Comparison of ENCODE assay signal across 1 cellular context in the genomic region with DNA sequence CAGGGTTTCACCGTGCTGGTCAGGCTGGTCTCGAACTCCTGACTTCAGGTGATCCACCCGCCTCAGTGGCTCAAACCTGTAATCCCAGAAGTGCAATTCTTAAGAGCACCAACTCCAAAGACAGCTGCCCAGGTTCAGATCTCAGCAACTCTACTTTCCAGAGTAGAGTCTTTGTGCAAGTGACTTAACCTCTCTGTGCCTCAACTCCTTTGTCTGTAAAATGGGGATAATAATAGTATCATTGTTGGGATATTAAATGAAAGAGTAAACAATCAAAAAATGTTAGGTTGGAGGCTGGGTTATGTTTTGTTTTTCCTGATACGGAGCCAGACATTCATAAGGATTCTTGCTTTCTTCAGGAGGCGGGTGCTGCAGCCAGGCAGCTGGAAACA.
TF ChIP-seq lines count a peak whose summit lies in the region.

No MANE protein-coding gene starts in this region.

TF ChIP-seq in IMR-90, 13 proteins besides CTCF, POLR2A, EP300 and RAD21:
- TF ChIP-seq CEBPB (IDR thresholded peaks at IDR 0.05; ENCODE audit: low read depth, low read length) = no peak
- no peak for TF ChIP-seq RCOR1 (IDR thresholded peaks at IDR 0.05; ENCODE audit: insufficient replicate concordance, low read length)
- TF ChIP-seq, protein P1, sequence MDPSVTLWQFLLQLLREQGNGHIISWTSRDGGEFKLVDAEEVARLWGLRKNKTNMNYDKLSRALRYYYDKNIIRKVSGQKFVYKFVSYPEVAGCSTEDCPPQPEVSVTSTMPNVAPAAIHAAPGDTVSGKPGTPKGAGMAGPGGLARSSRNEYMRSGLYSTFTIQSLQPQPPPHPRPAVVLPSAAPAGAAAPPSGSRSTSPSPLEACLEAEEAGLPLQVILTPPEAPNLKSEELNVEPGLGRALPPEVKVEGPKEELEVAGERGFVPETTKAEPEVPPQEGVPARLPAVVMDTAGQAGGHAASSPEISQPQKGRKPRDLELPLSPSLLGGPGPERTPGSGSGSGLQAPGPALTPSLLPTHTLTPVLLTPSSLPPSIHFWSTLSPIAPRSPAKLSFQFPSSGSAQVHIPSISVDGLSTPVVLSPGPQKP (IDR thresholded peaks at IDR 0.05; ENCODE audit: borderline replicate concordance, low read depth, low read length) = no peak
- TF ChIP-seq MAZ (IDR thresholded peaks at IDR 0.05; ENCODE audit: borderline replicate concordance, low read depth, low read length) = no peak
